1 cellular context compared by ENCODE assay signal in the genomic region with DNA sequence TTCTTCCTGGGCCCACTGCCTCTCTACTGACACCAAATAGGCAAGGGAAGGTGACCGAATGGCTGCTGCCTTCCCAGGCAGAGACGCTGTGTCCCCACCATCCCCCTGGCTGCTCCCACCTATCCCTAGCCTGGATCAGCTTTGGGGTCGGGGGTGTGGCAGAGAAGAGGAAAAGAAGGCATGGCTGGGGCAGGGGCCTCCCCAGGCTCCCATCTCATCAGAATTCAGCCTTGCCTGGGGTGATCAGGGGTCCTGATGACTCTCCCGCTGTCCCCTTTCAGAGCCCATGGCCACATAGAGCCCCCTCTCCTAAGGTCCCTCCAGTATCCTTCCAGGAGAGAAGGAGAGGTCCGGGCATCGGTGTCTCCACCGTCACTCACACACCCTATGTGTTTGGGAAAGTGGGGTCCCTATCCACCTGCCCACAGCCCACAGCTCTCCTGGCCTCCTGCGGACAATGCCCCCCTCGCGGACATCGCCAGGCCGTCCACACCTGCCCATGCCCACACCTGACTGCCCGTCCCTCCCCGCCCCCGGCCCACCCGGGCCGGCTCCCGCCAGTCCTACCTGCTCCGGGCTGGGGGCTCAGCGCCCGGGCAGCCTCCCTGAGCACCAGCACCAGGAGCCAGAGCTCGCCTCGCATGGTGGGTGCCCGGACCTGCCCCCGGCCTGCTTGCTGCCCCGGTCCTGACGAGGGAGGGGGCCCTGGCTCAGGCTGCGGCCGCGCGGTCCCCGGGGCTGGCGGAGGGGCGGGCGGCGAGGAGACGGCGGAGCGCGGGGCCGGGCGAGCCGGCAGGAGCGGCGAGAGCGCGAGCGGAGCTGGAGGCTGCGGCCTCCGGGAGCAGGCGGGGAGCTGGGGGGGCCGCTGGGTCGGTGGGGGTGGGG.
TF ChIP-seq lines count a peak whose summit lies in the region.

PLXDC1 (minus strand) TSS at position 843 of the 885 bp plus-strand sequence; CDS start at position 643, 200 bp downstream.

TF ChIP-seq in WTC11, 78 proteins besides CTCF, POLR2A, EP300 and RAD21 (continued from another document):
- no peak for TF ChIP-seq TCF7 (CRISPR knock-in tag; IDR thresholded peaks at IDR 0.05; ENCODE audit: low read depth)
TF ChIP-seq in WTC11: peak in this region for 0.
